Comparison of ENCODE assay signal across 28 cellular contexts in the genomic region with DNA sequence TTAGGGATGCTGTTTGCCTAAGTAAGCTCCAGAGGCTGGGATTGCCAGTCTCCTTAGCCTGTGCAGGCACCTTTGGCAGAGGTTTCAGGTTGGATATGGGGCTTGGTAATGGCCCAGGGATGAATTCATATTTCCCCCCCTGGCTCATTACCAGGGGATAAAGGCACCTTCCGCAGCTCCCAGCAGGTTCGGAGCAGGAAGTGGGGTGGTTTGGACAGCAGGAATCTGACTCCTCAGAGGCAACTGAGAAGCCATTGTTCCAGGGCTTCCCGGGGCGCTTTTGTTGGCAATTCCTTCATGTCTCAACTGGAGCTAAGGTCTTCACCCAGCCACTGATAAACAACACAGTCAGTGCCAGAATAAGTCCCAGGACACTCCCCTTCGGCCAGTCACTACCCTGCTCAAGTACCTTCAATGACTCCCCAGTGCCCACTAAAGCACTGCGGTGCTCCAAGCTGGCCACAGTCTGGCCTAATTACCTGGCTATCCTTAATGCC.
DNase-seq lines count a peak whose midpoint lies in the region; ATAC-seq, FAIRE-seq and TF ChIP-seq lines count a peak whose summit lies in the region.
"Had no signal": no experiment of that assay in that cellular context is flagged by ENCODE, and none has a peak within 500 bp of the region (broad histone marks: within the 10 kb centered on the region; RNA-seq: fewer than 3 reads in every experiment).

No MANE protein-coding gene starts in this region.

- TF ChIP-seq EP300 in K562 (IDR thresholded peaks at IDR 0.05; ENCODE audit: low read length) = no peak

- no peak for FAIRE-seq in K562 (lab: Jason Lieb, UNC)
- FAIRE-seq: colon, RCC 7860 had no signal

- H3K9me3 ChIP-seq in K562 (replicated peaks; ENCODE audit: control insufficient read depth, insufficient read depth, low read depth, low read length) = no peaks in the 10 kb centered on the region
- H3K9me3 ChIP-seq: body of pancreas, ovary had no signal

- in situ Hi-C loops in K562 (cut with MboI) = no loop called here

- no peak overlapping the region for H3K27ac ChIP-seq in K562 (ENCODE audit: extremely low read depth, low read depth, low read length)
- H3K27ac ChIP-seq: body of pancreas, KMS-11, ovary, right atrium auricular region, SK-N-MC had no signal

- no peaks in the 10 kb centered on the region for H3K36me3 ChIP-seq in K562 (ENCODE audit: control insufficient read depth, insufficient read depth, low read length)
- H3K36me3 ChIP-seq: ovary, right atrium auricular region had no signal

- TF ChIP-seq CTCF in Calu3 (IDR thresholded peaks at IDR 0.05; ENCODE audit: unreplicated experiment) (no peak), K562 (IDR thresholded peaks at IDR 0.05 in 2 of 3, conservative IDR thresholded peaks at IDR 0.05 in 1 of 3; ENCODE audit: insufficient read depth in 2 of 3, low read depth in 1 of 3, low read length in 3 of 3) (no peak)

- H3K4me2 ChIP-seq in K562 (ENCODE audit: insufficient read depth, low read length) = no peak overlapping the region
- H3K4me2 ChIP-seq: KMS-11 had no signal

- no peaks in the 10 kb centered on the region for H4K20me1 ChIP-seq in K562 (replicated peaks; ENCODE audit: control insufficient read depth, insufficient read depth, low read length)

- no peaks in the 10 kb centered on the region for H3K9me1 ChIP-seq in K562 (ENCODE audit: control insufficient read depth, insufficient read depth, low read length)

- H3K9ac ChIP-seq in K562 (ENCODE audit: insufficient read depth in 1 of 2, low read depth in 2 of 2, low read length in 2 of 2) = no peak overlapping the region
- H3K9ac ChIP-seq: KMS-11 had no signal

- POLR2A ChIA-PET in K562 (lab: Yijun Ruan, JAX) = interaction anchor here (0.6 to 0.7 kb wide), 2 partner anchors 8 to 71 kb away, joined by 3 read pairs; no protein-coding TSS in a partner anchor

- DNase-seq in Calu3 (peak; percentile 78), NCI-H146 (lab: John Stamatoyannopoulos, UW) (peak; percentile 66), K562 (ENCODE audit: extremely low read depth in 1 of 4, low spot score in 3 of 4) (no peak), mesenteric fat pad (ENCODE audit: low spot score) (peak; percentile 81), NCI-H1417 (lab: John Stamatoyannopoulos, UW) (no peak), NCI-H1417 treated with DMSO at 0.1 percent for 48 hours (lab: John Stamatoyannopoulos, UW) (no peak), Right ventricle myocardium inferior (ENCODE audit: missing footprints) (no peak)
- DNase-seq: activated CD4-positive, alpha-beta T cell treated with anti-CD3 and anti-CD28 coated beads, Interleukin-2, amount 10 ng/mL, durations not matched to agents 7 days and 5 days; activated naive CD8-positive, alpha-beta T cell treated with anti-CD3 and anti-CD28 coated beads for 36 hours; body of pancreas; effector memory CD8-positive, alpha-beta T cell; left cardiac atrium; mesenchymal stem cell; naive thymus-derived CD4-positive, alpha-beta T cell; NCI-H2029; NCI-H446; stimulated activated CD4-positive, alpha-beta T cell treated with anti-CD3 and anti-CD28 coated beads, Interleukin-12 subunit alpha, Interleukin-12 subunit beta, amount 100 ng/mL, for 4 hours; stimulated activated naive CD8-positive, alpha-beta T cell treated with anti-CD3 and anti-CD28 coated beads, Interleukin-15, amount 100 ng/mL, for 72 hours; T-helper 2 cell; trophoblast cell had no signal

- H3K27me3 ChIP-seq in K562 (ENCODE audit: control insufficient read depth in 2 of 2, insufficient read depth in 2 of 2, low read length in 2 of 2) = peaks cover 4 to 8% of the 10 kb centered on the region in 2 experiments; a peak in 2 of 5 replicates
- H3K27me3 ChIP-seq: body of pancreas, ovary, right atrium auricular region had no signal

- no peaks in the 10 kb centered on the region for H3K79me2 ChIP-seq in K562 (ENCODE audit: control insufficient read depth, insufficient read depth, low read length)

- intact Hi-C loops in Calu3 (cut with micrococcal nuclease; ENCODE audit: unreplicated experiment) (loop anchor here (1.0 to 5.0 kb wide), 3 partner anchors 50 to 114 kb away; no protein-coding TSS in a partner anchor), K562 (cut with micrococcal nuclease) (no loop called here), Right ventricle myocardium inferior (cut with DNase I) (no loop called here)

- no peak for TF ChIP-seq RAD21 in K562 (CRISPR knock-in tag; conservative IDR thresholded peaks at IDR 0.05 in 1 of 2, IDR thresholded peaks at IDR 0.05 in 1 of 2)

- H3K36me3 Mint-ChIP-seq in Calu3 (ENCODE audit: insufficient read depth, unreplicated experiment) = peaks cover 7% of the 10 kb centered on the region
- H3K36me3 Mint-ChIP-seq: activated naive CD8-positive, alpha-beta T cell treated with anti-CD3 and anti-CD28 coated beads for 36 hours; naive thymus-derived CD4-positive, alpha-beta T cell had no signal

- H2AFZ ChIP-seq in K562 (ENCODE audit: low read depth, low read length) = no peak overlapping the region

- no peak overlapping the region for H3K4me3 ChIP-seq in K562
- H3K4me3 ChIP-seq: body of pancreas, ovary, right atrium auricular region, SK-N-MC had no signal

- H3K4me1 Mint-ChIP-seq in Calu3 (ENCODE audit: low read depth, unreplicated experiment) = peaks cover 40% of the 10 kb centered on the region
- H3K4me1 Mint-ChIP-seq: activated naive CD8-positive, alpha-beta T cell treated with anti-CD3 and anti-CD28 coated beads for 36 hours; stimulated activated naive CD8-positive, alpha-beta T cell treated with anti-CD3 and anti-CD28 coated beads, Interleukin-15, amount 100 ng/mL, for 72 hours had no signal

- ATAC-seq in K562 (no peak), HG02642 (IDR thresholded peaks at IDR 0.05; ENCODE audit: poor library complexity, unreplicated experiment) (no peak), Right ventricle myocardium inferior (no peak)
- ATAC-seq: body of pancreas; effector memory CD8-positive, alpha-beta T cell; left cardiac atrium; naive thymus-derived CD4-positive, alpha-beta T cell; stimulated activated naive CD8-positive, alpha-beta T cell treated with anti-CD3 and anti-CD28 coated beads, Interleukin-15, amount 100 ng/mL, for 72 hours had no signal

- H3K27ac Mint-ChIP-seq in Calu3 (ENCODE audit: unreplicated experiment) = peak overlapping the region; percentile 58
- H3K27ac Mint-ChIP-seq: activated CD4-positive, alpha-beta T cell treated with anti-CD3 and anti-CD28 coated beads, Interleukin-2, amount 10 ng/mL, durations not matched to agents 7 days and 5 days; activated naive CD8-positive, alpha-beta T cell treated with anti-CD3 and anti-CD28 coated beads for 36 hours; activated T-helper 2 cell treated with anti-CD3 and anti-CD28 coated beads, Interferon-gamma antibody, Interleukin-2, Interleukin-4, amounts not matched to agents 10 μg/mL and 5 μg/mL and 100 μg/mL, durations not matched to agents 14 hours and 24 hours and 36 hours; effector memory CD8-positive, alpha-beta T cell; naive thymus-derived CD4-positive, alpha-beta T cell; stimulated activated naive CD8-positive, alpha-beta T cell treated with anti-CD3 and anti-CD28 coated beads, Interleukin-15, amount 100 ng/mL, for 72 hours had no signal

- peaks cover 14% of the 10 kb centered on the region for H3K27me3 Mint-ChIP-seq in Calu3 (ENCODE audit: unreplicated experiment)
- H3K27me3 Mint-ChIP-seq: activated naive CD8-positive, alpha-beta T cell treated with anti-CD3 and anti-CD28 coated beads for 36 hours had no signal

- H3K9me3 Mint-ChIP-seq in Calu3 (ENCODE audit: low read depth, unreplicated experiment) = peaks cover 3% of the 10 kb centered on the region
- H3K9me3 Mint-ChIP-seq: effector memory CD8-positive, alpha-beta T cell had no signal

- CTCF ChIA-PET in Calu3 (lab: Charles Lee) = interaction anchor here (0.7 to 1.9 kb wide), 9 partner anchors 14 to 141 kb away, joined by 3 to 21 read pairs (median 3); a partner anchor contains a TSS
- CTCF ChIA-PET in K562 (lab: Yijun Ruan, JAX; ENCODE audit: low intra/inter-chr PET ratio) = no interaction called here

- no peak for TF ChIP-seq POLR2A in K562 (conservative IDR thresholded peaks at IDR 0.05)

- 57% methylated on average over 6 of the region's 6 CpGs for WGBS in K562 (ENCODE audit: insufficient coverage, low coverage, missing lambda C conversion rate)

- peaks cover 4 to 7% of the 10 kb centered on the region in 2 experiments; a peak in 3 of 5 replicates for H3K4me1 ChIP-seq in K562 (replicated peaks in 1 of 2; ENCODE audit: control insufficient read depth in 2 of 2, insufficient read depth in 2 of 2, low read length in 2 of 2)
- H3K4me1 ChIP-seq: body of pancreas, right atrium auricular region had no signal

- BruUV-seq in Calu3 (replicated peaks; lab: Mats Ljungman, UMichigan) (no TSS peak), K562 (replicated peaks; lab: Mats Ljungman, UMichigan) (no TSS peak)

- no peak overlapping the region for H3K4me3 Mint-ChIP-seq in Calu3 (ENCODE audit: low read depth, unreplicated experiment)
- H3K4me3 Mint-ChIP-seq: activated CD4-positive, alpha-beta T cell treated with anti-CD3 and anti-CD28 coated beads, Interleukin-2, amount 10 ng/mL, durations not matched to agents 7 days and 5 days; activated naive CD8-positive, alpha-beta T cell treated with anti-CD3 and anti-CD28 coated beads for 36 hours; effector memory CD8-positive, alpha-beta T cell; naive thymus-derived CD4-positive, alpha-beta T cell; stimulated activated naive CD8-positive, alpha-beta T cell treated with anti-CD3 and anti-CD28 coated beads, Interleukin-15, amount 100 ng/mL, for 72 hours had no signal

TF ChIP-seq in K562, 482 proteins besides CTCF, POLR2A, EP300 and RAD21:
- TF ChIP-seq, protein P1, sequence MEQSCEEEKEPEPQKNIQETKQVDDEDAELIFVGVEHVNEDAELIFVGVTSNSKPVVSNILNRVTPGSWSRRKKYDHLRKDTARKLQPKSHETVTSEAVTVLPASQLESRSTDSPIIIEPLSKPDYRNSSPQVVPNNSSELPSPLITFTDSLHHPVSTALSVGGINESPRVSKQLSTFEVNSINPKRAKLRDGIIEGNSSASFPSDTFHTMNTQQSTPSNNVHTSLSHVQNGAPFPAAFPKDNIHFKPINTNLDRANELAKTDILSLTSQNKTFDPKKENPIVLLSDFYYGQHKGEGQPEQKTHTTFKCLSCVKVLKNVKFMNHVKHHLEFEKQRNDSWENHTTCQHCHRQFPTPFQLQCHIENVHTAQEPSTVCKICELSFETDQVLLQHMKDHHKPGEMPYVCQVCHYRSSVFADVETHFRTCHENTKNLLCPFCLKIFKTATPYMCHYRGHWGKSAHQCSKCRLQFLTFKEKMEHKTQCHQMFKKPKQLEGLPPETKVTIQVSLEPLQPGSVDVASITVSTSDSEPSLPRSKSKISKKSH (CRISPR knock-in tag; IDR thresholded peaks at IDR 0.05) = no peak
- peak; percentile 40 for TF ChIP-seq ZFP36 (IDR thresholded peaks at IDR 0.05; ENCODE audit: low read depth, low read length, partially characterized antibody)

Comparison
In these comparisons a context has a peak if more than half of its experiments do, and no peak if none do; other contexts are left out.
1. DNase-seq: peak in Calu3 (single experiment), NCI-H146 (single experiment) and mesenteric fat pad (single experiment); none in K562 (0 of 4), NCI-H1417 (0 of 3), NCI-H1417 treated with DMSO at 0.1 percent for 48 hours (single experiment) and Right ventricle myocardium inferior (single experiment).